9 cellular contexts compared by ENCODE assay signal in genomic region chr9:87792831-87793288, GRCh38.
DNase-seq lines count a peak whose midpoint lies in the region; ATAC-seq and TF ChIP-seq lines count a peak whose summit lies in the region.
"Had no signal": no experiment of that assay in that cellular context is flagged by ENCODE, and none has a peak within 500 bp of the region (broad histone marks: within the 10 kb centered on the region; RNA-seq: fewer than 3 reads in every experiment).

No MANE protein-coding gene starts in this region.

- no peak overlapping the region for H3K9ac ChIP-seq in mucosa of rectum (ENCODE audit: low read depth in 1 of 2, low read length in 2 of 2)

- no peaks in the 10 kb centered on the region for H3K9me3 ChIP-seq in mucosa of rectum (ENCODE audit: control insufficient read depth in 2 of 2, low read length in 2 of 2)

- H3K4me3 ChIP-seq in coronary artery (no peak overlapping the region), mucosa of rectum (ENCODE audit: low read length in 2 of 2) (no peak overlapping the region)
- H3K4me3 ChIP-seq: dorsolateral prefrontal cortex had no signal

- ATAC-seq in GM18873 (IDR thresholded peaks at IDR 0.05; ENCODE audit: low FRiP score, unreplicated experiment), result peak; percentile 90
- ATAC-seq in HG03175 (IDR thresholded peaks at IDR 0.05; ENCODE audit: unreplicated experiment), result peak; percentile 94

- no peak for TF ChIP-seq CTCF in coronary artery (IDR thresholded peaks at IDR 0.05)

- no peaks in the 10 kb centered on the region for H3K36me3 ChIP-seq in mucosa of rectum (ENCODE audit: control insufficient read depth in 2 of 2, insufficient read depth in 2 of 2, low read length in 2 of 2)

- H3K4me1 ChIP-seq in mucosa of rectum (ENCODE audit: control insufficient read depth in 2 of 2, insufficient read depth in 2 of 2, low read length in 2 of 2), result no peaks in the 10 kb centered on the region

- DNase-seq in 8988T (peak; percentile 27), SKM-1 (lab: John Stamatoyannopoulos, UW; ENCODE audit: unreplicated experiment) (peak; percentile 82), coronary artery (ENCODE audit: low spot score) (peak; percentile 85), ureter (ENCODE audit: low spot score) (peak; percentile 57), cortex of kidney (lab: John Stamatoyannopoulos, UW) (no peak)

- no peaks in the 10 kb centered on the region for H3K27me3 ChIP-seq in mucosa of rectum (ENCODE audit: control insufficient read depth in 2 of 2, insufficient read depth in 2 of 2, low read length in 2 of 2)
- H3K27me3 ChIP-seq: dorsolateral prefrontal cortex had no signal

- H3K27ac ChIP-seq in coronary artery, result peak overlapping the region in 1 of 2 donors; percentile 87
- H3K27ac ChIP-seq in mucosa of rectum (ENCODE audit: low read depth in 2 of 2, low read length in 2 of 2), result peak overlapping the region; percentile 35 to 49
